Comparison of ENCODE assay signal across 28 cellular contexts in genomic region chr2:36516136-36516870, GRCh38.
DNase-seq lines count a peak whose midpoint lies in the region; ATAC-seq and TF ChIP-seq lines count a peak whose summit lies in the region.
"Had no signal": no experiment of that assay in that cellular context is flagged by ENCODE, and none has a peak within 500 bp of the region (broad histone marks: within the 10 kb centered on the region; RNA-seq: fewer than 3 reads in every experiment).

No MANE protein-coding gene starts in this region.

- H4K8ac ChIP-seq in IMR-90 (ENCODE audit: low read depth in 2 of 2, low read length in 2 of 2) = peak overlapping the region in 1 of 2 experiments; percentile 65; a peak in 2 of 4 replicates

- intact Hi-C loops in IMR-90 (cut with micrococcal nuclease) (loop anchor here (5.0 to 10.0 kb wide), 2 partner anchors 156 to 268 kb away; no protein-coding TSS in a partner anchor), head of caudate nucleus (cut with DNase I) (no loop called here)

- no peak overlapping the region for H3K27ac ChIP-seq in IMR-90 (ENCODE audit: insufficient read depth, low read length)
- peak overlapping the region; percentile 24 for H3K27ac ChIP-seq in epithelial cell of prostate
- H3K27ac ChIP-seq: A549, heart left ventricle, SK-N-MC, skin epidermis, vagina had no signal

- H3K27me3 ChIP-seq in IMR-90 (ENCODE audit: control insufficient read depth, insufficient read depth, low read length) = no peaks in the 10 kb centered on the region
- H3K27me3 ChIP-seq: heart left ventricle, vagina had no signal

- DNase-seq in AG08395 (ENCODE audit: low spot score) (peak; percentile 80), IMR-90 (peak; percentile 58), epithelial cell of prostate (ENCODE audit: low read depth, low spot score) (no peak), myocyte (ENCODE audit: low read depth) (peak; percentile 37), head of caudate nucleus (no peak)
- no peak for DNase-seq in stimulated activated naive CD8-positive, alpha-beta T cell treated with anti-CD3 and anti-CD28 coated beads, Interleukin-15, Interleukin-2, amounts not matched to agents 100 U/mL and 50 U/mL, for 24 hours
- DNase-seq: activated CD8-positive, alpha-beta T cell treated with anti-CD3 and anti-CD28 coated beads, Interleukin-2, amount 10 ng/mL, durations not matched to agents 7 days and 5 days; activated T-cell treated with anti-CD3 and anti-CD28 coated beads, Interleukin-2, amount 50 U/mL, for 48 hours; DMS153; heart left ventricle; islet precursor cell; Kasumi-1; naive thymus-derived CD8-positive, alpha-beta T cell; NCI-H1092; NCI-H2029; NCI-H446 treated with DMSO at 0.1 percent for 48 hours; NK-92 treated with Interleukin-12 subunit alpha and Interleukin-12 subunit beta, amount 100 ng/mL, for 24 hours; stimulated activated CD4-positive, alpha-beta T cell treated with anti-CD3 and anti-CD28 coated beads, Interleukin-4, amount 100 ng/mL, for 4 hours; T-helper 9 cell had no signal

- peaks cover 34 to 73% of the 10 kb centered on the region in 2 experiments; a peak in 3 of 4 replicates for H3K79me1 ChIP-seq in IMR-90 (ENCODE audit: low read depth in 1 of 2, low read length in 2 of 2)

- no peak for TF ChIP-seq RAD21 in IMR-90 (IDR thresholded peaks at IDR 0.05; ENCODE audit: low read length)

- H3K9me3 ChIP-seq in IMR-90 (ENCODE audit: control insufficient read depth, insufficient read depth, low read length) = no peaks in the 10 kb centered on the region
- H3K9me3 ChIP-seq: A549, heart left ventricle, vagina had no signal

- peak overlapping the region; percentile 62 for H2BK5ac ChIP-seq in IMR-90 (ENCODE audit: low read depth, low read length, poor library complexity, severe bottlenecking)

- no peak overlapping the region for H2BK15ac ChIP-seq in IMR-90 (ENCODE audit: low read depth, low read length)

- in situ Hi-C loops in IMR-90 (cut with MboI; ENCODE audit: low sequenced_read_pairs) = no loop called here

- peak overlapping the region; percentile 70 for H3K4ac ChIP-seq in IMR-90 (ENCODE audit: low read depth, low read length)

- dilution Hi-C loops in IMR-90 (cut with HindIII; ENCODE audit: low sequenced_read_pairs, unreplicated experiment) = no loop called here

- BruUV-seq in IMR-90 (replicated peaks; lab: Mats Ljungman, UMichigan) = no TSS peak

- peak overlapping the region; percentile 5; the same call in 1 of the 2 replicates for H4K91ac ChIP-seq in IMR-90 (ENCODE audit: insufficient read depth, low read depth, low read length)

- ATAC-seq in IMR-90 (ENCODE audit: low read depth) (peak; percentile 51), GM19455 (IDR thresholded peaks at IDR 0.05; ENCODE audit: unreplicated experiment) (no peak), HG03097 (IDR thresholded peaks at IDR 0.05; ENCODE audit: low FRiP score, unreplicated experiment) (no peak)
- no peak for ATAC-seq in stimulated activated naive CD8-positive, alpha-beta T cell treated with anti-CD3 and anti-CD28 coated beads, Interleukin-15, Interleukin-2, amounts not matched to agents 100 U/mL and 50 U/mL, for 24 hours
- ATAC-seq: activated CD4-positive, CD25-positive, alpha-beta regulatory T cell treated with anti-CD3 and anti-CD28 coated beads, Interleukin-2, amount 50 U/mL, for 24 hours; activated CD8-positive, alpha-beta T cell treated with anti-CD3 and anti-CD28 coated beads, Interleukin-2, amount 10 ng/mL, durations not matched to agents 7 days and 5 days; activated naive CD4-positive, alpha-beta T cell treated with anti-CD3 and anti-CD28 coated beads, Interleukin-2, amount 50 U/mL, for 72 hours; esophagus mucosa; heart left ventricle; naive thymus-derived CD8-positive, alpha-beta T cell had no signal

- H3K36me3 ChIP-seq in IMR-90 (ENCODE audit: control insufficient read depth, insufficient read depth, low read length) = peaks cover 55% of the 10 kb centered on the region

- no peak for TF ChIP-seq CTCF in IMR-90 (conservative IDR thresholded peaks at IDR 0.05; ENCODE audit: low read depth, low read length)

- H3K18ac ChIP-seq in IMR-90 (ENCODE audit: low read depth, low read length) = 0 out of 2 replicates have a peak overlapping the region, but pooled peaks have one; percentile 14

- no peak overlapping the region for H3K4me2 ChIP-seq in IMR-90 (ENCODE audit: low read depth, low read length)
- H3K4me2 ChIP-seq: A549 had no signal

- WGBS in IMR-90 (ENCODE audit: extremely low coverage in 2 of 2, insufficient read length in 1 of 2), 2 experiments = 87% methylated on average over 3 of the region's 8 CpGs; no CpG with 5 or more reads in 1 of the 2 experiments

- no peak overlapping the region for H3K23ac ChIP-seq in IMR-90 (ENCODE audit: low read depth, low read length)

- peak overlapping the region; percentile 4; the same call in 1 of the 2 replicates for H3K56ac ChIP-seq in IMR-90 (ENCODE audit: extremely low read depth, insufficient read depth, low read length)

- TF ChIP-seq POLR2A in IMR-90 (IDR thresholded peaks at IDR 0.05; ENCODE audit: low read depth, low read length) = no peak

- no peak overlapping the region for H2AK5ac ChIP-seq in IMR-90 (ENCODE audit: low read depth, low read length)

- H3K4me1 ChIP-seq in IMR-90 (ENCODE audit: control insufficient read depth, insufficient read depth, low read length) = no peaks in the 10 kb centered on the region; the same call in 1 of the 2 replicates
- H3K4me1 ChIP-seq: A549, vagina had no signal

- H2BK20ac ChIP-seq in IMR-90 (ENCODE audit: low read depth, low read length) = 0 out of 2 replicates have a peak overlapping the region, but pooled peaks have one; percentile 16

- no peak overlapping the region for H3K4me3 ChIP-seq in IMR-90 (ENCODE audit: insufficient read depth, low read depth, low read length)
- H3K4me3 ChIP-seq: A549, heart left ventricle, SK-N-MC, skin epidermis, vagina had no signal

- peaks cover 19% of the 10 kb centered on the region for H3K9me1 ChIP-seq in IMR-90 (ENCODE audit: insufficient read depth, low read length)

- peak overlapping the region; percentile 66; the same call in 1 of the 2 replicates for H2BK120ac ChIP-seq in IMR-90 (ENCODE audit: low read depth, low read length)

- H3K9ac ChIP-seq in IMR-90 (ENCODE audit: low read depth, low read length) = no peak overlapping the region

- no peak overlapping the region for H2AFZ ChIP-seq in IMR-90 (replicated peaks; ENCODE audit: low read length, poor library complexity)

- H4K20me1 ChIP-seq in IMR-90 (ENCODE audit: insufficient read depth, low read length) = no peaks in the 10 kb centered on the region

- POLR2A ChIA-PET in IMR-90 (lab: Charles Lee; ENCODE audit: unreplicated experiment) = no interaction called here

- peak overlapping the region; percentile 65 for H3K14ac ChIP-seq in IMR-90 (replicated peaks; ENCODE audit: low read depth, low read length)

- H2AK9ac ChIP-seq in IMR-90 (replicated peaks; ENCODE audit: low read depth, low read length, poor library complexity) = no peak overlapping the region

- peak overlapping the region; percentile 8; the same call in 1 of the 2 replicates for H4K5ac ChIP-seq in IMR-90 (ENCODE audit: low read depth, low read length)

- CTCF ChIA-PET in IMR-90 (lab: Yijun Ruan, JAX) = interaction anchor here (0.5 to 1.2 kb wide), 3 partner anchors 9 to 148 kb away, joined by 3 to 4 read pairs (median 3); no protein-coding TSS in a partner anchor

TF ChIP-seq in IMR-90, 13 proteins besides CTCF, POLR2A, EP300 and RAD21:
- TF ChIP-seq RFX5 (IDR thresholded peaks at IDR 0.05; ENCODE audit: low read depth, low read length) (no peak), MAFK (IDR thresholded peaks at IDR 0.05; ENCODE audit: low read depth, low read length) (no peak), SMC3 (IDR thresholded peaks at IDR 0.05; ENCODE audit: low read depth, low read length) (no peak), BHLHE40 (IDR thresholded peaks at IDR 0.05; ENCODE audit: low read depth, low read length) (no peak), FOS (IDR thresholded peaks at IDR 0.05; ENCODE audit: low read depth, low read length) (no peak), RCOR1 (IDR thresholded peaks at IDR 0.05; ENCODE audit: insufficient replicate concordance, low read length) (no peak), CEBPB (IDR thresholded peaks at IDR 0.05; ENCODE audit: low read depth, low read length) (no peak), CHD1 (IDR thresholded peaks at IDR 0.05; ENCODE audit: low read depth, low read length) (no peak), MXI1 (IDR thresholded peaks at IDR 0.05; ENCODE audit: borderline replicate concordance, low read depth, low read length) (no peak), MAZ (IDR thresholded peaks at IDR 0.05; ENCODE audit: borderline replicate concordance, low read depth, low read length) (no peak), NFE2L2 (IDR thresholded peaks at IDR 0.05; ENCODE audit: low read depth, low read length) (no peak)
- TF ChIP-seq, protein P1, sequence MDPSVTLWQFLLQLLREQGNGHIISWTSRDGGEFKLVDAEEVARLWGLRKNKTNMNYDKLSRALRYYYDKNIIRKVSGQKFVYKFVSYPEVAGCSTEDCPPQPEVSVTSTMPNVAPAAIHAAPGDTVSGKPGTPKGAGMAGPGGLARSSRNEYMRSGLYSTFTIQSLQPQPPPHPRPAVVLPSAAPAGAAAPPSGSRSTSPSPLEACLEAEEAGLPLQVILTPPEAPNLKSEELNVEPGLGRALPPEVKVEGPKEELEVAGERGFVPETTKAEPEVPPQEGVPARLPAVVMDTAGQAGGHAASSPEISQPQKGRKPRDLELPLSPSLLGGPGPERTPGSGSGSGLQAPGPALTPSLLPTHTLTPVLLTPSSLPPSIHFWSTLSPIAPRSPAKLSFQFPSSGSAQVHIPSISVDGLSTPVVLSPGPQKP (IDR thresholded peaks at IDR 0.05; ENCODE audit: borderline replicate concordance, low read depth, low read length) = no peak
- TF ChIP-seq, protein P2, sequence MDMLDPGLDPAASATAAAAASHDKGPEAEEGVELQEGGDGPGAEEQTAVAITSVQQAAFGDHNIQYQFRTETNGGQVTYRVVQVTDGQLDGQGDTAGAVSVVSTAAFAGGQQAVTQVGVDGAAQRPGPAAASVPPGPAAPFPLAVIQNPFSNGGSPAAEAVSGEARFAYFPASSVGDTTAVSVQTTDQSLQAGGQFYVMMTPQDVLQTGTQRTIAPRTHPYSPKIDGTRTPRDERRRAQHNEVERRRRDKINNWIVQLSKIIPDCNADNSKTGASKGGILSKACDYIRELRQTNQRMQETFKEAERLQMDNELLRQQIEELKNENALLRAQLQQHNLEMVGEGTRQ (IDR thresholded peaks at IDR 0.05; ENCODE audit: low read depth, low read length) = no peak

Comparison
In these comparisons a context has a peak if more than half of its experiments do, and no peak if none do; other contexts are left out.
1. DNase-seq: peak in AG08395 (single experiment), IMR-90 (single experiment) and myocyte (single experiment); none in epithelial cell of prostate (single experiment), head of caudate nucleus (0 of 42) and stimulated activated naive CD8-positive, alpha-beta T cell treated with anti-CD3 and anti-CD28 coated beads, Interleukin-15, Interleukin-2, amounts not matched to agents 100 U/mL and 50 U/mL, for 24 hours (single experiment).